In genomic region chr1:107405241-107405640, GRCh38 we compare ENCODE assay signal across 16 cellular contexts.
DNase-seq lines count a peak whose midpoint lies in the region; ATAC-seq and TF ChIP-seq lines count a peak whose summit lies in the region.
"Had no signal": no experiment of that assay in that cellular context is flagged by ENCODE, and none has a peak within 500 bp of the region (broad histone marks: within the 10 kb centered on the region; RNA-seq: fewer than 3 reads in every experiment).

No MANE protein-coding gene starts in this region.

- no peaks in the 10 kb centered on the region for H3K79me2 ChIP-seq in PC-3 (ENCODE audit: low read length)

- no TSS peak for BruUV-seq in PC-3 (replicated peaks; lab: Mats Ljungman, UMichigan)

- POLR2A ChIA-PET in PC-3 (lab: Charles Lee; ENCODE audit: unreplicated experiment): no interaction called here

- ATAC-seq in PC-3 (no peak), psoas muscle (no peak)

- H3K9ac ChIP-seq in PC-3 (ENCODE audit: low read length): no peak overlapping the region

- no peaks in the 10 kb centered on the region for H3K4me1 ChIP-seq in PC-3 (ENCODE audit: insufficient read depth, low read length)
- no peaks in the 10 kb centered on the region for H3K4me1 ChIP-seq in psoas muscle

- H3K27ac ChIP-seq in PC-3 (ENCODE audit: low read length) (no peak overlapping the region), psoas muscle (no peak overlapping the region)
- H3K27ac ChIP-seq: brain microvascular endothelial cell, tibial nerve had no signal

- TF ChIP-seq CTCF in PC-3 (conservative IDR thresholded peaks at IDR 0.05; ENCODE audit: low read depth, low read length): no peak
- no peak for TF ChIP-seq CTCF in fibroblast of pulmonary artery (IDR thresholded peaks at IDR 0.05; ENCODE audit: low read length, missing control alignments)
- TF ChIP-seq CTCF in psoas muscle (IDR thresholded peaks at IDR 0.05): no peak
- no peak for TF ChIP-seq CTCF in GM13977 (IDR thresholded peaks at IDR 0.05; ENCODE audit: extremely low read depth, insufficient read depth, missing control alignments)

- in situ Hi-C loops in GM13977 (cut with MboI; ENCODE audit: low pct_unique_long_range_greater_than_20kb, low sequenced_read_pairs, unreplicated experiment): no loop called here

- H4K20me1 ChIP-seq in PC-3 (ENCODE audit: low read length): no peaks in the 10 kb centered on the region

- H3K9me3 ChIP-seq in PC-3 (ENCODE audit: low read length): no peaks in the 10 kb centered on the region
- no peaks in the 10 kb centered on the region for H3K9me3 ChIP-seq in psoas muscle
- H3K9me3 ChIP-seq: tibial nerve had no signal

- no peaks in the 10 kb centered on the region for H3K36me3 ChIP-seq in PC-3 (ENCODE audit: low read depth, low read length)
- no peaks in the 10 kb centered on the region for H3K36me3 ChIP-seq in psoas muscle (ENCODE audit: insufficient read depth in 1 of 2, low read depth in 1 of 2)
- H3K36me3 ChIP-seq: brain microvascular endothelial cell, tibial nerve had no signal

- no peaks in the 10 kb centered on the region for H3K9me2 ChIP-seq in PC-3 (replicated peaks; ENCODE audit: low read length)

- CTCF ChIA-PET in PC-3 (lab: Charles Lee): no interaction called here

- no peaks in the 10 kb centered on the region for H3K27me3 ChIP-seq in PC-3 (ENCODE audit: low read length)
- H3K27me3 ChIP-seq in psoas muscle (ENCODE audit: insufficient read depth in 3 of 3, low read length in 2 of 3): no peaks in the 10 kb centered on the region
- H3K27me3 ChIP-seq: brain microvascular endothelial cell, tibial nerve had no signal

- H3K4me3 ChIP-seq in PC-3 (ENCODE audit: low read length) (no peak overlapping the region), fibroblast of pulmonary artery (replicated peaks; ENCODE audit: low read depth, low read length) (no peak overlapping the region), skeletal muscle cell (ENCODE audit: low read depth, low read length) (no peak overlapping the region), psoas muscle (no peak overlapping the region)
- H3K4me3 ChIP-seq: tibial nerve had no signal

- no peaks in the 10 kb centered on the region for H3F3A ChIP-seq in PC-3 (ENCODE audit: low read length, unreplicated experiment)

- DNase-seq in H4 (ENCODE audit: low spot score) (peak; percentile 18), PC-3 (peak; percentile 20), fibroblast of pulmonary artery (ENCODE audit: low read depth) (peak; percentile 1), skeletal muscle cell (ENCODE audit: low read depth) (peak; percentile 23), NCI-H2081 treated with DMSO at 0.1 percent for 48 hours (lab: John Stamatoyannopoulos, UW) (no peak), psoas muscle (no peak), GM13977 (ENCODE audit: low spot score) (no peak)
- no peak for DNase-seq in activated CD4-positive, alpha-beta T cell treated with anti-CD3 and anti-CD28 coated beads for 48 hours
- DNase-seq: activated CD4-positive, alpha-beta memory T cell treated with anti-CD3 and anti-CD28 coated beads for 36 hours; activated effector memory CD4-positive, alpha-beta T cell treated with anti-CD3 and anti-CD28 coated beads, Interleukin-2, amount 50 U/mL, for 16 hours; brain microvascular endothelial cell; endodermal cell; MM.1S; NCI-H446 treated with DMSO at 0.1 percent for 48 hours; stimulated activated CD4-positive, alpha-beta T cell treated with anti-CD3 and anti-CD28 coated beads, Interleukin-15, amount 100 ng/mL, for 24 hours had no signal

- no peak overlapping the region for H2AFZ ChIP-seq in PC-3 (ENCODE audit: low read length)

- WGBS in psoas muscle, 3 donors: 49 to 74% (median 53%) methylated on average over 2 of the region's 2 CpGs

- intact Hi-C loops in PC-3 (cut with micrococcal nuclease): no loop called here
- intact Hi-C loops in psoas muscle (cut with DNase I): no loop called here

- H3K4me2 ChIP-seq in PC-3 (ENCODE audit: low read length): no peak overlapping the region

Comparison
In these comparisons a context has a peak if more than half of its experiments do, and no peak if none do; other contexts are left out.
1. DNase-seq: peak in H4 (single experiment), PC-3 (single experiment), fibroblast of pulmonary artery (single experiment) and skeletal muscle cell (single experiment); none in NCI-H2081 treated with DMSO at 0.1 percent for 48 hours (single experiment), activated CD4-positive, alpha-beta T cell treated with anti-CD3 and anti-CD28 coated beads for 48 hours (single experiment), psoas muscle (0 of 2) and GM13977 (single experiment).